In the genomic region with DNA sequence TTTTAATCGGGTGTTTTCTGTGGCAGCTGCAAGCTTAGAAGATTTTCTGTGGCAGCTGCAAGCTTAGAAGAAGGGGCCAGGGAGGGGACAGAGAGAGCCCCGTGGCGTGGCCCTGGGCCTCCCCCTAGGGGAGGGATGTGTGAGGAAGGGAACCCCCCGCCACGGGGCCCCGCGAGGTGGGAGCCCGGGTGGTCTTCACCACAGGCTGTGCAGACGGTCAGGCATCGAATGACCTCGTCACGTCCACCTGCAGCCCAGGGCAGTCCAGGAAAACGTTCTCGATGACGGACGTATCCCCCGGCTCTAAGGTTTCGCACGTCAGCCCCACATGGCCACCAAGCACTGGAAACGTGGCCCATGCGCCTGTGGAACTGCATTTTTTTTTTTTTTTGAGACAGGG, we compare ENCODE assay signal across 28 cellular contexts. TPM values are rescaled to one million over a fixed set of nuclear protein-coding genes. Genes with fewer than 3 reads are reported as not detected.
DNase-seq lines count a peak whose midpoint lies in the region; ATAC-seq, FAIRE-seq and TF ChIP-seq lines count a peak whose summit lies in the region.
"Had no signal": no experiment of that assay in that cellular context is flagged by ENCODE, and none has a peak within 500 bp of the region (broad histone marks: within the 10 kb centered on the region; RNA-seq: fewer than 3 reads in every experiment).

No MANE protein-coding gene starts in this region.

- no peaks in the 10 kb centered on the region for H3K9me2 ChIP-seq in GM23338 (ENCODE audit: insufficient read depth)

- BruUV-seq in K562 (replicated peaks; lab: Mats Ljungman, UMichigan), result TSS peak; percentile 29

- H3K4me1 ChIP-seq in cardiac muscle cell (ENCODE audit: low read depth), result no peaks in the 10 kb centered on the region
- no peaks in the 10 kb centered on the region for H3K4me1 ChIP-seq in GM23338 (ENCODE audit: insufficient read depth)
- peaks cover 6 to 75% of the 10 kb centered on the region in 2 experiments for H3K4me1 ChIP-seq in K562 (replicated peaks in 1 of 2; ENCODE audit: control insufficient read depth in 2 of 2, insufficient read depth in 2 of 2, low read length in 2 of 2)
- H3K4me1 ChIP-seq in subcutaneous abdominal adipose tissue (ENCODE audit: control insufficient read depth in 5 of 5, insufficient read depth in 5 of 5, low read length in 5 of 5), result peaks cover 3 to 62% (median 49%) of the 10 kb centered on the region in 5 donors
- H3K4me1 ChIP-seq: Caco-2 had no signal

- intact Hi-C loops in cardiac septum (cut with DNase I) (no loop called here), K562 (cut with micrococcal nuclease) (no loop called here)

- H3K4me3 ChIP-seq in cardiac muscle cell (no peak overlapping the region), GM23338 (no peak overlapping the region), K562 (no peak overlapping the region), subcutaneous abdominal adipose tissue (ENCODE audit: low read depth in 1 of 5, low read length in 5 of 5) (no peak overlapping the region)
- H3K4me3 ChIP-seq: body of pancreas, lower lobe of right lung, SJSA1, tibial nerve had no signal

- ATAC-seq in GM23338 (no peak), K562 (no peak), GM19395 (IDR thresholded peaks at IDR 0.05; ENCODE audit: unreplicated experiment) (no peak)
- ATAC-seq: body of pancreas, lower lobe of right lung, PC-3 had no signal

- no peak overlapping the region; a peak in 2 of 4 replicates for H3K9ac ChIP-seq in K562 (ENCODE audit: insufficient read depth in 1 of 2, low read depth in 2 of 2, low read length in 2 of 2)
- H3K9ac ChIP-seq in subcutaneous abdominal adipose tissue (ENCODE audit: low read length in 5 of 5), result no peak overlapping the region

- in situ Hi-C loops in K562 (cut with MboI), result no loop called here

- peaks cover 20% of the 10 kb centered on the region for H3K36me3 ChIP-seq in cardiac muscle cell
- no peaks in the 10 kb centered on the region; the same call in 1 of the 2 replicates for H3K36me3 ChIP-seq in GM23338 (ENCODE audit: insufficient read depth)
- peaks cover 68% of the 10 kb centered on the region; the same call in 2 of the 3 replicates for H3K36me3 ChIP-seq in K562 (ENCODE audit: control insufficient read depth, insufficient read depth, low read length)
- peaks cover 0 to 70% (median 48%) of the 10 kb centered on the region in 5 donors for H3K36me3 ChIP-seq in subcutaneous abdominal adipose tissue (ENCODE audit: control insufficient read depth in 5 of 5, insufficient read depth in 5 of 5, low read length in 5 of 5)

- H3K9me1 ChIP-seq in K562 (ENCODE audit: control insufficient read depth, insufficient read depth, low read length), result peaks cover 3% of the 10 kb centered on the region

- H3K4me1 Mint-ChIP-seq in GM23338, result no peaks in the 10 kb centered on the region

- no peak for FAIRE-seq in K562 (lab: Jason Lieb, UNC)
- no peak for FAIRE-seq in HTR-8/SVneo (lab: Jason Lieb, UNC)
- FAIRE-seq: GM19239 had no signal

- peaks cover 50% of the 10 kb centered on the region for H3K36me3 Mint-ChIP-seq in GM23338 (ENCODE audit: low read depth)

- peaks cover 3% of the 10 kb centered on the region; the same call in 1 of the 2 replicates for H4K20me1 ChIP-seq in GM23338 (replicated peaks; ENCODE audit: insufficient read depth)
- no peaks in the 10 kb centered on the region for H4K20me1 ChIP-seq in K562 (replicated peaks; ENCODE audit: control insufficient read depth, insufficient read depth, low read length)

- H3K4me2 ChIP-seq in GM23338 (no peak overlapping the region), K562 (ENCODE audit: insufficient read depth, low read length) (no peak overlapping the region)

- TF ChIP-seq CTCF in cardiac muscle cell (IDR thresholded peaks at IDR 0.05; ENCODE audit: low read depth, low read length), result no peak
- TF ChIP-seq CTCF in GM23338 (conservative IDR thresholded peaks at IDR 0.05; ENCODE audit: low read depth in 2 of 2), result no peak
- no peak for TF ChIP-seq CTCF in K562 (IDR thresholded peaks at IDR 0.05 in 2 of 3, conservative IDR thresholded peaks at IDR 0.05 in 1 of 3; ENCODE audit: insufficient read depth in 2 of 3, low read depth in 1 of 3, low read length in 3 of 3)

- peaks cover 34% of the 10 kb centered on the region; the same call in 1 of the 2 replicates for H3F3A ChIP-seq in GM23338 (replicated peaks; ENCODE audit: low read depth)

- CTCF ChIA-PET in K562 (lab: Yijun Ruan, JAX; ENCODE audit: low intra/inter-chr PET ratio), result no interaction called here

- no peak for TF ChIP-seq POLR2A in K562 (conservative IDR thresholded peaks at IDR 0.05)

- 85% methylated on average over 19 of the region's 21 CpGs for WGBS in K562 (ENCODE audit: insufficient coverage, low coverage, missing lambda C conversion rate)

- no peak overlapping the region for H3K4me3 Mint-ChIP-seq in GM23338

- H2AFZ ChIP-seq in GM23338, result no peak overlapping the region
- H2AFZ ChIP-seq in K562 (ENCODE audit: low read depth, low read length), result no peak overlapping the region

- no peak for TF ChIP-seq EP300 in K562 (IDR thresholded peaks at IDR 0.05; ENCODE audit: low read length)

- POLR2A ChIA-PET in K562 (lab: Yijun Ruan, JAX), result interaction anchor here (0.8 to 5.3 kb wide), 4 partner anchors 8 to 45 kb away, joined by 3 to 45 read pairs (median 7); a partner anchor contains a TSS

- H3K9me3 Mint-ChIP-seq in GM23338, result no peaks in the 10 kb centered on the region; the same call in 2 of the 3 replicates
- H3K9me3 Mint-ChIP-seq: activated naive CD8-positive, alpha-beta T cell treated with anti-CD3 and anti-CD28 coated beads, Interleukin-2, amount 10 ng/mL, durations not matched to agents 7 days and 5 days had no signal

- no peak overlapping the region for H3K27ac Mint-ChIP-seq in GM23338

- DNase-seq in cardiac muscle cell (ENCODE audit: low read depth in 1 of 2, low spot score in 1 of 2) (no peak), cardiac septum (ENCODE audit: low spot score) (no peak), GM23338 (ENCODE audit: low spot score) (no peak), K562 (ENCODE audit: extremely low read depth in 1 of 4, low spot score in 3 of 4) (no peak), HTR-8/SVneo (ENCODE audit: insufficient read length, low spot score) (no peak)
- DNase-seq in effector CD4-positive, alpha-beta T cell, result no peak
- DNase-seq: activated naive CD8-positive, alpha-beta T cell treated with anti-CD3 and anti-CD28 coated beads, Interleukin-2, amount 10 ng/mL, durations not matched to agents 7 days and 5 days; activated T-cell treated with anti-CD3 and anti-CD28 coated beads for 4 hours; body of pancreas; Caco-2; cortex of kidney; EL; foreskin melanocyte; H7; hypothalamus; islet precursor cell; lower lobe of right lung; NCI-H1436 treated with DMSO at 0.1 percent for 48 hours; NCI-H774; occipital lobe; PC-3; stimulated activated CD4-positive, alpha-beta T cell treated with anti-CD3 and anti-CD28 coated beads, Interleukin-15, amount 100 ng/mL, for 24 hours had no signal

- H3K27ac ChIP-seq in cardiac muscle cell, result peak overlapping the region; percentile 23
- peak overlapping the region; percentile 69 for H3K27ac ChIP-seq in GM23338 (ENCODE audit: low read depth)
- no peak overlapping the region for H3K27ac ChIP-seq in K562 (ENCODE audit: extremely low read depth, low read depth, low read length)
- peak overlapping the region; percentile 82 for H3K27ac ChIP-seq in subcutaneous abdominal adipose tissue (ENCODE audit: low read depth, low read length)
- H3K27ac ChIP-seq: epithelial cell of prostate, lower lobe of right lung, SJSA1 had no signal

- H3K79me2 ChIP-seq in GM23338 (replicated peaks; ENCODE audit: insufficient read depth), result no peaks in the 10 kb centered on the region
- H3K79me2 ChIP-seq in K562 (ENCODE audit: control insufficient read depth, insufficient read depth, low read length), result peaks cover under 1% of the 10 kb centered on the region; the same call in 1 of the 3 replicates

- H3K9me3 ChIP-seq in cardiac muscle cell (ENCODE audit: low read depth) (no peaks in the 10 kb centered on the region), K562 (replicated peaks; ENCODE audit: control insufficient read depth, insufficient read depth, low read depth, low read length) (no peaks in the 10 kb centered on the region), subcutaneous abdominal adipose tissue (ENCODE audit: control insufficient read depth in 5 of 5, low read length in 5 of 5) (no peaks in the 10 kb centered on the region)
- H3K9me3 ChIP-seq: body of pancreas, Caco-2, lower lobe of right lung, SJSA1, tibial nerve had no signal

- H3K27me3 ChIP-seq in cardiac muscle cell, result no peaks in the 10 kb centered on the region
- no peaks in the 10 kb centered on the region for H3K27me3 ChIP-seq in GM23338 (ENCODE audit: insufficient read depth)
- no peaks in the 10 kb centered on the region for H3K27me3 ChIP-seq in K562 (ENCODE audit: control insufficient read depth in 2 of 2, insufficient read depth in 2 of 2, low read length in 2 of 2)
- no peaks in the 10 kb centered on the region for H3K27me3 ChIP-seq in subcutaneous abdominal adipose tissue (ENCODE audit: control insufficient read depth in 5 of 5, insufficient read depth in 4 of 5, low read length in 5 of 5)
- H3K27me3 ChIP-seq: body of pancreas had no signal

- peaks cover 19% of the 10 kb centered on the region for H3K27me3 Mint-ChIP-seq in GM23338 (ENCODE audit: insufficient read depth, low read depth, poor library complexity)
- H3K27me3 Mint-ChIP-seq: activated naive CD8-positive, alpha-beta T cell treated with anti-CD3 and anti-CD28 coated beads, Interleukin-2, amount 10 ng/mL, durations not matched to agents 7 days and 5 days had no signal

- no peak for TF ChIP-seq RAD21 in K562 (CRISPR knock-in tag; conservative IDR thresholded peaks at IDR 0.05 in 1 of 2, IDR thresholded peaks at IDR 0.05 in 1 of 2)

RNA-seq across cellular contexts. Expression of a gene that starts 8.6 kb away (rescaled TPM):
- total RNA-seq in cardiac muscle cell (371 and 410 TPM in 2 replicates), cardiac septum (125 TPM), K562 (2014; rRNA removed) (297 and 441 TPM in 2 replicates), K562 (2014; rRNA removed; fragmentation: Illumina TruSeq; extraction: Trizol) (40.2 and 78.0 TPM in 2 replicates), K562 (2015; rRNA removed; fragmentation: Illumina TruSeq; extraction: Trizol) (141 and 144 TPM in 2 replicates), K562 (2021) (328 and 351 TPM in 2 replicates)
- polyA plus RNA-seq in cardiac muscle cell (409 and 487 TPM in 2 replicates), GM23338 (2016; fragmentation: Nextera tagmentation; extraction: Ambion mirVana) (254 and 286 TPM in 2 replicates), K562 (2011; rRNA removed) (244 and 334 TPM in 2 replicates), K562 (2014; fragmentation: Illumina TruSeq; extraction: Trizol) (267 and 448 TPM in 2 replicates), K562 (2014; fragmentation: Nextera tagmentation; extraction: Ambion mirVana) (10 to 100 TPM in 1 of 2 experiments, 1 to 10 TPM in 1; 3.4 to 32.5 TPM), K562 (2014; rRNA removed) (413 and 438 TPM in 2 replicates)
- total RNA-seq in GM23338 (2014; rRNA removed; shearing (Covaris generic)), result 257 and 303 TPM in 2 replicates
- 38.2 and 129 TPM in 2 replicates for total RNA-seq in K562 (2011; cell fraction: chromatin; rRNA removed; ENCODE audit: low replicate concordance)
- total RNA-seq in K562 (2011; cell fraction: nucleolus; rRNA removed), result 126 and 135 TPM in 2 replicates
- 74.1 and 78.7 TPM in 2 replicates for total RNA-seq in K562 (2011; cell fraction: nucleoplasm; rRNA removed)
- 305 and 616 TPM in 2 replicates for polyA plus RNA-seq in K562 (2011; cell fraction: cytosol; rRNA removed)
- polyA plus RNA-seq in K562 (2011; cell fraction: nucleus; rRNA removed), result 112 and 143 TPM in 2 replicates
- 291 and 445 TPM in 2 replicates for polyA plus RNA-seq in K562 (2012)
- 36.0 and 77.6 TPM in 2 replicates for polyA minus RNA-seq in K562 (2011; rRNA and poly(A)+ RNA removed)
- 127 and 173 TPM in 2 replicates for polyA minus RNA-seq in K562 (2011; cell fraction: cytosol; rRNA and poly(A)+ RNA removed)
- polyA minus RNA-seq in K562 (2011; cell fraction: nucleus; rRNA and poly(A)+ RNA removed), result 45.4 and 50.5 TPM in 2 replicates

RNA-seq across cellular contexts. Expression of a gene that starts 17.2 kb away (rescaled TPM):
- total RNA-seq in cardiac muscle cell (759 and 903 TPM in 2 replicates), cardiac septum (243 TPM), K562 (2014; rRNA removed) (639 and 643 TPM in 2 replicates), K562 (2014; rRNA removed; fragmentation: Illumina TruSeq; extraction: Trizol) (131 and 209 TPM in 2 replicates), K562 (2015; rRNA removed; fragmentation: Illumina TruSeq; extraction: Trizol) (349 and 395 TPM in 2 replicates), K562 (2021) (383 and 392 TPM in 2 replicates)
- polyA plus RNA-seq in cardiac muscle cell (826 and 860 TPM in 2 replicates), GM23338 (2016; fragmentation: Nextera tagmentation; extraction: Ambion mirVana) (543 and 573 TPM in 2 replicates), K562 (2011; rRNA removed) (223 and 286 TPM in 2 replicates), K562 (2014; fragmentation: Illumina TruSeq; extraction: Trizol) (434 and 536 TPM in 2 replicates), K562 (2014; fragmentation: Nextera tagmentation; extraction: Ambion mirVana) (100 to 1,000 TPM in 1 of 2 experiments, 10 to 100 TPM in 1; 61.4 to 125 TPM), K562 (2014; rRNA removed) (661 and 856 TPM in 2 replicates)
- total RNA-seq in GM23338 (2014; rRNA removed; shearing (Covaris generic)), result 284 and 351 TPM in 2 replicates
- 61.5 and 154 TPM in 2 replicates for total RNA-seq in K562 (2011; cell fraction: chromatin; rRNA removed; ENCODE audit: low replicate concordance)
- total RNA-seq in K562 (2011; cell fraction: nucleolus; rRNA removed), result 171 and 189 TPM in 2 replicates
- total RNA-seq in K562 (2011; cell fraction: nucleoplasm; rRNA removed), result 129 and 161 TPM in 2 replicates
- polyA plus RNA-seq in K562 (2011; cell fraction: cytosol; rRNA removed), result 531 and 777 TPM in 2 replicates
- polyA plus RNA-seq in K562 (2011; cell fraction: nucleus; rRNA removed), result 389 and 485 TPM in 2 replicates
- polyA plus RNA-seq in K562 (2012), result 659 and 746 TPM in 2 replicates
- polyA minus RNA-seq in K562 (2011; rRNA and poly(A)+ RNA removed), result 117 and 134 TPM in 2 replicates
- polyA minus RNA-seq in K562 (2011; cell fraction: cytosol; rRNA and poly(A)+ RNA removed), result 191 and 300 TPM in 2 replicates
- 54.3 and 64.1 TPM in 2 replicates for polyA minus RNA-seq in K562 (2011; cell fraction: nucleus; rRNA and poly(A)+ RNA removed)

RNA-seq across cellular contexts. Expression of a gene that starts 19.7 kb away (rescaled TPM):
- total RNA-seq in cardiac muscle cell (88.6 and 133 TPM in 2 replicates), cardiac septum (3.7 TPM), K562 (2014; rRNA removed) (22.1 and 31.1 TPM in 2 replicates), K562 (2014; rRNA removed; fragmentation: Illumina TruSeq; extraction: Trizol) (1.0 and 1.8 TPM in 2 replicates), K562 (2015; rRNA removed; fragmentation: Illumina TruSeq; extraction: Trizol) (4.2 and 6.0 TPM in 2 replicates), K562 (2021) (18.0 and 19.9 TPM in 2 replicates)
- polyA plus RNA-seq in cardiac muscle cell (39.3 and 67.5 TPM in 2 replicates), GM23338 (2016; fragmentation: Nextera tagmentation; extraction: Ambion mirVana) (24.7 and 28.3 TPM in 2 replicates), K562 (2011; rRNA removed) (4.4 and 7.6 TPM in 2 replicates), K562 (2014; fragmentation: Illumina TruSeq; extraction: Trizol) (1.9 and 6.9 TPM in 2 replicates), K562 (2014; fragmentation: Nextera tagmentation; extraction: Ambion mirVana) (under 1 TPM; 0.08 to 0.63 TPM), K562 (2014; rRNA removed) (16.3 and 20.2 TPM in 2 replicates)
- total RNA-seq in GM23338 (2014; rRNA removed; shearing (Covaris generic)), result 56.0 and 71.8 TPM in 2 replicates
- 25.6 and 81.0 TPM in 2 replicates for total RNA-seq in K562 (2011; cell fraction: chromatin; rRNA removed; ENCODE audit: low replicate concordance)
- 39.0 and 49.5 TPM in 2 replicates for total RNA-seq in K562 (2011; cell fraction: nucleolus; rRNA removed)
- 22.7 and 24.1 TPM in 2 replicates for total RNA-seq in K562 (2011; cell fraction: nucleoplasm; rRNA removed)
- 5.6 and 12.6 TPM in 2 replicates for polyA plus RNA-seq in K562 (2011; cell fraction: cytosol; rRNA removed)
- polyA plus RNA-seq in K562 (2011; cell fraction: nucleus; rRNA removed), result 17.8 and 38.7 TPM in 2 replicates
- 15.0 and 15.2 TPM in 2 replicates for polyA plus RNA-seq in K562 (2012)
- 1.7 and 2.0 TPM in 2 replicates for polyA minus RNA-seq in K562 (2011; rRNA and poly(A)+ RNA removed)
- polyA minus RNA-seq in K562 (2011; cell fraction: cytosol; rRNA and poly(A)+ RNA removed), result 6.2 and 8.5 TPM in 2 replicates
- 5.5 and 6.6 TPM in 2 replicates for polyA minus RNA-seq in K562 (2011; cell fraction: nucleus; rRNA and poly(A)+ RNA removed)

RNA-seq across cellular contexts. Expression of a gene that starts 46.7 kb away (rescaled TPM):
- total RNA-seq in cardiac muscle cell (43.6 and 44.0 TPM in 2 replicates), cardiac septum (10.5 TPM), K562 (2014; rRNA removed) (31.4 and 45.4 TPM in 2 replicates), K562 (2014; rRNA removed; fragmentation: Illumina TruSeq; extraction: Trizol) (8.9 and 12.7 TPM in 2 replicates), K562 (2015; rRNA removed; fragmentation: Illumina TruSeq; extraction: Trizol) (19.1 and 22.8 TPM in 2 replicates), K562 (2021) (90.0 and 96.1 TPM in 2 replicates)
- polyA plus RNA-seq in cardiac muscle cell (36.8 and 60.4 TPM in 2 replicates), GM23338 (2016; fragmentation: Nextera tagmentation; extraction: Ambion mirVana) (27.4 and 30.3 TPM in 2 replicates), K562 (2011; rRNA removed) (32.6 and 52.0 TPM in 2 replicates), K562 (2014; fragmentation: Illumina TruSeq; extraction: Trizol) (31.2 and 32.6 TPM in 2 replicates), K562 (2014; fragmentation: Nextera tagmentation; extraction: Ambion mirVana) (1 to 10 TPM; 2.3 to 3.0 TPM), K562 (2014; rRNA removed) (73.5 and 94.1 TPM in 2 replicates)
- 18.1 and 22.2 TPM in 2 replicates for total RNA-seq in GM23338 (2014; rRNA removed; shearing (Covaris generic))
- total RNA-seq in K562 (2011; cell fraction: chromatin; rRNA removed; ENCODE audit: low replicate concordance), result 266 and 789 TPM in 2 replicates
- total RNA-seq in K562 (2011; cell fraction: nucleolus; rRNA removed), result 519 and 639 TPM in 2 replicates
- 258 and 297 TPM in 2 replicates for total RNA-seq in K562 (2011; cell fraction: nucleoplasm; rRNA removed)
- polyA plus RNA-seq in K562 (2011; cell fraction: cytosol; rRNA removed), result 31.0 and 47.7 TPM in 2 replicates
- polyA plus RNA-seq in K562 (2011; cell fraction: nucleus; rRNA removed), result 504 and 724 TPM in 2 replicates
- polyA plus RNA-seq in K562 (2012), result 65.1 and 67.9 TPM in 2 replicates
- polyA minus RNA-seq in K562 (2011; rRNA and poly(A)+ RNA removed), result 13.1 and 14.8 TPM in 2 replicates
- 24.3 and 51.6 TPM in 2 replicates for polyA minus RNA-seq in K562 (2011; cell fraction: cytosol; rRNA and poly(A)+ RNA removed)
- 164 and 176 TPM in 2 replicates for polyA minus RNA-seq in K562 (2011; cell fraction: nucleus; rRNA and poly(A)+ RNA removed)
